Comparison of ENCODE assay signal across 1 cellular context in the genomic region with DNA sequence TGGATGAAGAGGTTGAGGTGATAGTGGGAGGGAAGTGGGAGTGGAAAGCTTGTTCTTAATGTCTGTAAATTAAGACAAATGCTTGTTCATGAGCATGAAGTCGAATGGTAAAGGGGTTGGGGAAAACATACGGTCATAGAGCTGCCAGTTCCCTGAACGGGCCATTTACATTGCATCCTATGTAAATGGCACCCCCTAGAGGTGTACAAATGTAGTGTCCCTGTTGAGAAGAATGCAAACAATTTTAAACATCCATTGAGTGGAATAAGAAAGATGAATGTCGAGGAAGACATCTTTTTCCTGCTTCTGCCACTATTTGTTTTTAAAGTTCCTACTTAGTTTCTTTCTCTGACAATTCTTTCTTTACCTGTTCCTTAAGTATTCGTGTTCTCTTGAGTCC.
TF ChIP-seq lines count a peak whose summit lies in the region.

No MANE protein-coding gene starts in this region.

TF ChIP-seq in GM23338, 12 proteins besides CTCF, POLR2A, EP300 and RAD21:
- TF ChIP-seq, protein P1, sequence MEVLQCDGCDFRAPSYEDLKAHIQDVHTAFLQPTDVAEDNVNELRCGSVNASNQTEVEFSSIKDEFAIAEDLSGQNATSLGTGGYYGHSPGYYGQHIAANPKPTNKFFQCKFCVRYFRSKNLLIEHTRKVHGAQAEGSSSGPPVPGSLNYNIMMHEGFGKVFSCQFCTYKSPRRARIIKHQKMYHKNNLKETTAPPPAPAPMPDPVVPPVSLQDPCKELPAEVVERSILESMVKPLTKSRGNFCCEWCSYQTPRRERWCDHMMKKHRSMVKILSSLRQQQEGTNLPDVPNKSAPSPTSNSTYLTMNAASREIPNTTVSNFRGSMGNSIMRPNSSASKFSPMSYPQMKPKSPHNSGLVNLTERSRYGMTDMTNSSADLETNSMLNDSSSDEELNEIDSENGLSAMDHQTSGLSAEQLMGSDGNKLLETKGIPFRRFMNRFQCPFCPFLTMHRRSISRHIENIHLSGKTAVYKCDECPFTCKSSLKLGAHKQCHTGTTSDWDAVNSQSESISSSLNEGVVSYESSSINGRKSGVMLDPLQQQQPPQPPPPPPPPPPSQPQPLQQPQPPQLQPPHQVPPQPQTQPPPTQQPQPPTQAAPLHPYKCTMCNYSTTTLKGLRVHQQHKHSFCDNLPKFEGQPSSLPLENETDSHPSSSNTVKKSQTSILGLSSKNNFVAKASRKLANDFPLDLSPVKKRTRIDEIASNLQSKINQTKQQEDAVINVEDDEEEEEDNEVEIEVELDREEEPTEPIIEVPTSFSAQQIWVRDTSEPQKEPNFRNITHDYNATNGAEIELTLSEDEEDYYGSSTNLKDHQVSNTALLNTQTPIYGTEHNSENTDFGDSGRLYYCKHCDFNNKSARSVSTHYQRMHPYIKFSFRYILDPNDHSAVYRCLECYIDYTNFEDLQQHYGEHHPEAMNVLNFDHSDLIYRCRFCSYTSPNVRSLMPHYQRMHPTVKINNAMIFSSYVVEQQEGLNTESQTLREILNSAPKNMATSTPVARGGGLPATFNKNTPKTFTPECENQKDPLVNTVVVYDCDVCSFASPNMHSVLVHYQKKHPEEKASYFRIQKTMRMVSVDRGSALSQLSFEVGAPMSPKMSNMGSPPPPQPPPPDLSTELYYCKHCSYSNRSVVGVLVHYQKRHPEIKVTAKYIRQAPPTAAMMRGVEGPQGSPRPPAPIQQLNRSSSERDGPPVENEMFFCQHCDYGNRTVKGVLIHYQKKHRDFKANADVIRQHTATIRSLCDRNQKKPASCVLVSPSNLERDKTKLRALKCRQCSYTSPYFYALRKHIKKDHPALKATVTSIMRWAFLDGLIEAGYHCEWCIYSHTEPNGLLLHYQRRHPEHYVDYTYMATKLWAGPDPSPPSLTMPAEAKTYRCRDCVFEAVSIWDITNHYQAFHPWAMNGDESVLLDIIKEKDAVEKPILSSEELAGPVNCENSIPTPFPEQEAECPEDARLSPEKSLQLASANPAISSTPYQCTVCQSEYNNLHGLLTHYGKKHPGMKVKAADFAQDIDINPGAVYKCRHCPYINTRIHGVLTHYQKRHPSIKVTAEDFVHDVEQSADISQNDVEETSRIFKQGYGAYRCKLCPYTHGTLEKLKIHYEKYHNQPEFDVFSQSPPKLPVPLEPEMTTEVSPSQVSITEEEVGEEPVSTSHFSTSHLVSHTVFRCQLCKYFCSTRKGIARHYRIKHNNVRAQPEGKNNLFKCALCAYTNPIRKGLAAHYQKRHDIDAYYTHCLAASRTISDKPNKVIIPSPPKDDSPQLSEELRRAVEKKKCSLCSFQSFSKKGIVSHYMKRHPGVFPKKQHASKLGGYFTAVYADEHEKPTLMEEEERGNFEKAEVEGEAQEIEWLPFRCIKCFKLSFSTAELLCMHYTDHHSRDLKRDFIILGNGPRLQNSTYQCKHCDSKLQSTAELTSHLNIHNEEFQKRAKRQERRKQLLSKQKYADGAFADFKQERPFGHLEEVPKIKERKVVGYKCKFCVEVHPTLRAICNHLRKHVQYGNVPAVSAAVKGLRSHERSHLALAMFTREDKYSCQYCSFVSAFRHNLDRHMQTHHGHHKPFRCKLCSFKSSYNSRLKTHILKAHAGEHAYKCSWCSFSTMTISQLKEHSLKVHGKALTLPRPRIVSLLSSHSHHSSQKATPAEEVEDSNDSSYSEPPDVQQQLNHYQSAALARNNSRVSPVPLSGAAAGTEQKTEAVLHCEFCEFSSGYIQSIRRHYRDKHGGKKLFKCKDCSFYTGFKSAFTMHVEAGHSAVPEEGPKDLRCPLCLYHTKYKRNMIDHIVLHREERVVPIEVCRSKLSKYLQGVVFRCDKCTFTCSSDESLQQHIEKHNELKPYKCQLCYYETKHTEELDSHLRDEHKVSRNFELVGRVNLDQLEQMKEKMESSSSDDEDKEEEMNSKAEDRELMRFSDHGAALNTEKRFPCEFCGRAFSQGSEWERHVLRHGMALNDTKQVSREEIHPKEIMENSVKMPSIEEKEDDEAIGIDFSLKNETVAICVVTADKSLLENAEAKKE (CRISPR knock-in tag; IDR thresholded peaks at IDR 0.05), result 0 out of 2 replicates have a peak, but pooled peaks have one; percentile 14
- peak; percentile 30; the same call in 1 of the 2 replicates for TF ChIP-seq CREB1 (CRISPR knock-in tag; IDR thresholded peaks at IDR 0.05; ENCODE audit: low read depth)
- no peak for TF ChIP-seq NANOG (IDR thresholded peaks at IDR 0.05; ENCODE audit: borderline replicate concordance)
TF ChIP-seq in GM23338: peak in this region for 2.
